Comparison of ENCODE assay signal across 27 cellular contexts in the genomic region with DNA sequence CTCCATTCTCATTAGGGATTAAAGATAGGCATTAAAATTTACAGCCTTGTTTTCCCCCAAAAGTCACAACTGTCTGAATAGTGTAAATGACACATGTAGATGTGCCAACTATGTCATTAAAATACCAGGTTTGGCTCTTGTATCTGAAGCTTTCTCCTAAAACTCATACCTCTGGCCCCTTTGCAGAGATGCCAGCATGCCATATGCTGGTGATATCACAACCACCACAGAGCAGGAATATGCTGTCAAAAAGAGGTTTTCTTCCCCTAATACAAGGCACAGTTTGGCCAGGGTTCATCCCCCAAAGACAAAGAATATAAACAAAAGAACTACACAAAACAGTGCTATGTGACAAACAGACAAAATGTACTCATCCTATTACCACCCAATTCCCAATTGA.
"Had no signal": no experiment of that assay in that cellular context is flagged by ENCODE, and none has a peak within 500 bp of the region (broad histone marks: within the 10 kb centered on the region; RNA-seq: fewer than 3 reads in every experiment).

No MANE protein-coding gene starts in this region.

- ATAC-seq: left lung; naive thymus-derived CD4-positive, alpha-beta T cell; sciatic nerve; stimulated activated effector memory CD8-positive, alpha-beta T cell treated with anti-CD3 and anti-CD28 coated beads, Interleukin-12 subunit alpha, Interleukin-12 subunit beta, amount 100 ng/mL, for 72 hours had no signal

- H3K4me1 Mint-ChIP-seq: activated naive CD4-positive, alpha-beta T cell treated with anti-CD3 and anti-CD28 coated beads, Interleukin-2, amount 50 U/mL, for 24 hours; brain; central memory CD8-positive, alpha-beta T cell; immature natural killer cell; naive thymus-derived CD4-positive, alpha-beta T cell; neural crest cell; stimulated activated effector memory CD8-positive, alpha-beta T cell treated with anti-CD3 and anti-CD28 coated beads, Interleukin-12 subunit alpha, Interleukin-12 subunit beta, amount 100 ng/mL, for 72 hours had no signal

- H3K27ac Mint-ChIP-seq: activated CD4-positive, alpha-beta memory T cell treated with anti-CD3 and anti-CD28 coated beads for 36 hours; immature natural killer cell; stimulated activated effector memory CD8-positive, alpha-beta T cell treated with anti-CD3 and anti-CD28 coated beads, Interleukin-12 subunit alpha, Interleukin-12 subunit beta, amount 100 ng/mL, for 72 hours; T-helper 1 cell treated with Interleukin-12 subunit alpha and Interleukin-12 subunit beta and Interleukin-4 antibody, amounts not matched to agents 30 μg/mL and 1 μg/mL, for 36 hours; type B pancreatic cell had no signal

- H3K9me3 Mint-ChIP-seq: activated CD4-positive, alpha-beta memory T cell treated with anti-CD3 and anti-CD28 coated beads for 36 hours; activated naive CD4-positive, alpha-beta T cell treated with anti-CD3 and anti-CD28 coated beads, Interleukin-2, amount 50 U/mL, for 24 hours; brain; central memory CD8-positive, alpha-beta T cell; immature natural killer cell; naive thymus-derived CD4-positive, alpha-beta T cell; neural crest cell; stimulated activated effector memory CD8-positive, alpha-beta T cell treated with anti-CD3 and anti-CD28 coated beads, Interleukin-12 subunit alpha, Interleukin-12 subunit beta, amount 100 ng/mL, for 72 hours; T-helper 1 cell treated with Interleukin-12 subunit alpha and Interleukin-12 subunit beta and Interleukin-4 antibody, amounts not matched to agents 30 μg/mL and 1 μg/mL, for 36 hours; type B pancreatic cell had no signal

- H3K27me3 ChIP-seq: hepatocyte, left lung, vagina had no signal

- DNase-seq: activated CD4-positive, alpha-beta memory T cell treated with anti-CD3 and anti-CD28 coated beads for 36 hours; activated CD4-positive, alpha-beta T cell treated with anti-CD3 and anti-CD28 coated beads for 4 hours; activated CD4-positive, CD25-positive, alpha-beta regulatory T cell; activated gamma-delta T cell treated with Interleukin-2 at 50 U/mL for 16 hours; aorta; glutamatergic neuron; immature natural killer cell; kidney glomerular epithelial cell; left lung; naive thymus-derived CD4-positive, alpha-beta T cell; occipital lobe; small intestine; stimulated activated CD4-positive, alpha-beta T cell treated with anti-CD3 and anti-CD28 coated beads, Interleukin-2, amount 100 ng/mL, for 24 hours; T1000 had no signal

- H3K27me3 Mint-ChIP-seq: activated CD4-positive, alpha-beta memory T cell treated with anti-CD3 and anti-CD28 coated beads for 36 hours; activated naive CD4-positive, alpha-beta T cell treated with anti-CD3 and anti-CD28 coated beads, Interleukin-2, amount 50 U/mL, for 24 hours; brain; central memory CD8-positive, alpha-beta T cell; naive thymus-derived CD4-positive, alpha-beta T cell; type B pancreatic cell had no signal

- H3K27ac ChIP-seq: coronary artery, hepatocyte, left lung, thoracic aorta, vagina had no signal

- H3K4me3 Mint-ChIP-seq: activated CD4-positive, alpha-beta memory T cell treated with anti-CD3 and anti-CD28 coated beads for 36 hours; activated naive CD4-positive, alpha-beta T cell treated with anti-CD3 and anti-CD28 coated beads, Interleukin-2, amount 50 U/mL, for 24 hours; brain; central memory CD8-positive, alpha-beta T cell; immature natural killer cell; naive thymus-derived CD4-positive, alpha-beta T cell; neural crest cell; stimulated activated effector memory CD8-positive, alpha-beta T cell treated with anti-CD3 and anti-CD28 coated beads, Interleukin-12 subunit alpha, Interleukin-12 subunit beta, amount 100 ng/mL, for 72 hours; T-helper 1 cell treated with Interleukin-12 subunit alpha and Interleukin-12 subunit beta and Interleukin-4 antibody, amounts not matched to agents 30 μg/mL and 1 μg/mL, for 36 hours; type B pancreatic cell had no signal

- H3K4me3 ChIP-seq: coronary artery, hepatocyte, left lung, lung, thoracic aorta, vagina had no signal
